1 cellular context compared by ENCODE assay signal in the genomic region with DNA sequence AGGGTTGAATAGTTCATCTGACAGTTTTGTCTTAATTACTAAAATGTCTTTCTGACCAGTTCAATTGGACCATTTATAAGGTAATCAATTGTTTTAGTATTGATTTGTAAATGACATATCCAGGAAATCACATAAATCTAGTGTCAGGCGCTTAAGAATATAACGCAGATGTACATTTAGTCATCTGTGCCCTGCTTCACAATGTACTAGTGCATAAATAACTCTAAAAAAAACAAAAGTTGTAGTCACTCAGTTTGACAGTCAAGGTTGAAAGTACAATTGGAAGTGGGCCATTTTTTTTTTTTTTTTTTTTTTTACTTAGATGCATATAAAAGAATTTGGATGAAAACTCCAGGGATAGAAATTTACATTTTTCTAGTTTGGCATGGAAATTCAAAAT.
TF ChIP-seq lines count a peak whose summit lies in the region.

No MANE protein-coding gene starts in this region.

TF ChIP-seq in IMR-90, 13 proteins besides CTCF, POLR2A, EP300 and RAD21 (continued from another document):
- no peak for TF ChIP-seq SMC3 (IDR thresholded peaks at IDR 0.05; ENCODE audit: low read depth, low read length)
- TF ChIP-seq MAFK (IDR thresholded peaks at IDR 0.05; ENCODE audit: low read depth, low read length): no peak
- no peak for TF ChIP-seq RCOR1 (IDR thresholded peaks at IDR 0.05; ENCODE audit: insufficient replicate concordance, low read length)
- no peak for TF ChIP-seq CEBPB (IDR thresholded peaks at IDR 0.05; ENCODE audit: low read depth, low read length)
- TF ChIP-seq BHLHE40 (IDR thresholded peaks at IDR 0.05; ENCODE audit: low read depth, low read length): no peak
TF ChIP-seq in IMR-90: peak in this region for 0.
